Comparison of ENCODE assay signal across 9 cellular contexts in genomic region chr15:89912145-89912673, GRCh38. TPM values are rescaled to one million over a fixed set of nuclear protein-coding genes. Genes with fewer than 3 reads are reported as not detected.
DNase-seq lines count a peak whose midpoint lies in the region; ATAC-seq and TF ChIP-seq lines count a peak whose summit lies in the region.
"Had no signal": no experiment of that assay in that cellular context is flagged by ENCODE, and none has a peak within 500 bp of the region (broad histone marks: within the 10 kb centered on the region; RNA-seq: fewer than 3 reads in every experiment).

No MANE protein-coding gene starts in this region.

- DNase-seq in G401 (ENCODE audit: low spot score) (peak; percentile 58), hepatic stellate cell (ENCODE audit: low spot score) (peak; percentile 52), psoas muscle (peak; percentile 46 to 74), NCI-H2081 treated with DMSO at 0.1 percent for 48 hours (lab: John Stamatoyannopoulos, UW) (no peak), NCI-H2107 treated with DMSO at 0.1 percent for 48 hours (lab: John Stamatoyannopoulos, UW; ENCODE audit: unreplicated experiment) (no peak)
- DNase-seq in activated naive CD8-positive, alpha-beta T cell treated with anti-CD3 and anti-CD28 coated beads for 36 hours = no peak
- no peak for DNase-seq in stimulated activated CD4-positive, alpha-beta T cell treated with anti-CD3 and anti-CD28 coated beads, Interleukin-1b, Interleukin-23, amount 100 ng/mL, for 48 hours

- H3K9me3 ChIP-seq in psoas muscle = no peaks in the 10 kb centered on the region

- intact Hi-C loops in psoas muscle (cut with DNase I) = loop anchor here (5.0 kb wide), 2 partner anchors 90 to 160 kb away; partner anchors contain the start of gene ZNF710 (in 1 of the 2)

- H3K27me3 ChIP-seq in psoas muscle (ENCODE audit: insufficient read depth in 3 of 3, low read length in 2 of 3) = no peaks in the 10 kb centered on the region

- ATAC-seq in psoas muscle (peak; percentile 60 to 87 (median 80)), HG03159 (IDR thresholded peaks at IDR 0.05; ENCODE audit: unreplicated experiment) (no peak)

- in situ Hi-C loops in G401 (cut with HindIII; ENCODE audit: low sequenced_read_pairs) = no loop called here

- H3K36me3 Mint-ChIP-seq in activated naive CD8-positive, alpha-beta T cell treated with anti-CD3 and anti-CD28 coated beads for 36 hours = no peaks in the 10 kb centered on the region

- peak overlapping the region; percentile 1 for H3K4me3 Mint-ChIP-seq in activated naive CD8-positive, alpha-beta T cell treated with anti-CD3 and anti-CD28 coated beads for 36 hours

- H3K27ac Mint-ChIP-seq in activated naive CD8-positive, alpha-beta T cell treated with anti-CD3 and anti-CD28 coated beads for 36 hours = no peak overlapping the region

- H3K36me3 ChIP-seq in psoas muscle (ENCODE audit: insufficient read depth in 1 of 2, low read depth in 1 of 2) = peaks cover 0 to 31% of the 10 kb centered on the region in 2 donors

- H3K4me3 ChIP-seq in psoas muscle = peak overlapping the region; percentile 91

- no peaks in the 10 kb centered on the region for H3K9me3 Mint-ChIP-seq in activated naive CD8-positive, alpha-beta T cell treated with anti-CD3 and anti-CD28 coated beads for 36 hours

- TF ChIP-seq CTCF in psoas muscle (IDR thresholded peaks at IDR 0.05) = no peak

- WGBS in psoas muscle, 3 donors = 3 to 6% (median 3%) methylated on average over 24 to 36 of the region's 36 CpGs

- H3K4me1 Mint-ChIP-seq in activated naive CD8-positive, alpha-beta T cell treated with anti-CD3 and anti-CD28 coated beads for 36 hours = peaks cover 7% of the 10 kb centered on the region

- peaks cover 60% of the 10 kb centered on the region for H3K27me3 Mint-ChIP-seq in activated naive CD8-positive, alpha-beta T cell treated with anti-CD3 and anti-CD28 coated beads for 36 hours

- peak overlapping the region; percentile 63 for H3K27ac ChIP-seq in psoas muscle
- H3K27ac ChIP-seq: HL-60 had no signal

- H3K4me1 ChIP-seq in psoas muscle = peaks cover 6% of the 10 kb centered on the region

RNA-seq across cellular contexts. Expression of gene ARPIN, which starts 0.5 kb away (rescaled TPM):
- total RNA-seq in G401 (2014; rRNA removed; shearing (Covaris generic)) = 5.3 and 7.0 TPM in 2 replicates
- not detected for total RNA-seq in activated naive CD8-positive, alpha-beta T cell treated with anti-CD3 and anti-CD28 coated beads for 36 hours
- total RNA-seq in psoas muscle = 10 to 100 TPM in 1 of 4 donors, 1 to 10 TPM in 3; 5.3 to 10.3 (median 9.7) TPM
- polyA plus RNA-seq in psoas muscle = 1 to 10 TPM; 3.5 to 8.9 (median 4.3) TPM

RNA-seq across cellular contexts. Expression of gene AP3S2, which starts 18.4 kb away (rescaled TPM):
- total RNA-seq in G401 (2014; rRNA removed; shearing (Covaris generic)) = 32.3 and 61.4 TPM in 2 replicates
- 10 to 100 TPM; 16.2 to 20.8 TPM for total RNA-seq in activated naive CD8-positive, alpha-beta T cell treated with anti-CD3 and anti-CD28 coated beads for 36 hours
- total RNA-seq in psoas muscle = 10 to 100 TPM; 40.6 to 61.0 (median 46.6) TPM
- 10 to 100 TPM; 18.0 to 74.3 (median 26.6) TPM for polyA plus RNA-seq in psoas muscle

Comparison
In these comparisons a context has a peak if more than half of its experiments do, and no peak if none do; other contexts are left out.
1. DNase-seq: peak in G401 (single experiment), hepatic stellate cell (single experiment) and psoas muscle (2 of 2); none in activated naive CD8-positive, alpha-beta T cell treated with anti-CD3 and anti-CD28 coated beads for 36 hours (single experiment), NCI-H2081 treated with DMSO at 0.1 percent for 48 hours (single experiment), stimulated activated CD4-positive, alpha-beta T cell treated with anti-CD3 and anti-CD28 coated beads, Interleukin-1b, Interleukin-23, amount 100 ng/mL, for 48 hours (single experiment) and NCI-H2107 treated with DMSO at 0.1 percent for 48 hours (single experiment).